9 cellular contexts compared by ENCODE assay signal in genomic region chr11:114058871-114059277, GRCh38. TPM values are rescaled to one million over a fixed set of nuclear protein-coding genes. Genes with fewer than 3 reads are reported as not detected.
DNase-seq lines count a peak whose midpoint lies in the region; ATAC-seq and FAIRE-seq lines count a peak whose summit lies in the region.
"Had no signal": no experiment of that assay in that cellular context is flagged by ENCODE, and none has a peak within 500 bp of the region (broad histone marks: within the 10 kb centered on the region; RNA-seq: fewer than 3 reads in every experiment).

No MANE protein-coding gene starts in this region.

- H3K9ac ChIP-seq in adipocyte (ENCODE audit: low read length) (peak overlapping the region; percentile 89), iPS-18a (ENCODE audit: low read length) (no peak overlapping the region), skeletal muscle satellite cell (ENCODE audit: low read depth, low read length) (peak overlapping the region; percentile 82)

- H3K4me2 ChIP-seq in skeletal muscle satellite cell (ENCODE audit: low read length), result peak overlapping the region; percentile 93

- H3K9me3 ChIP-seq in adipocyte (ENCODE audit: control insufficient read depth, low read length), result no peaks in the 10 kb centered on the region
- H3K9me3 ChIP-seq in iPS-18a (ENCODE audit: control insufficient read depth, low read depth, low read length), result no peaks in the 10 kb centered on the region
- no peaks in the 10 kb centered on the region for H3K9me3 ChIP-seq in skeletal muscle satellite cell (replicated peaks; ENCODE audit: low read length)

- H3K27ac ChIP-seq in iPS-18a (ENCODE audit: low read length), result no peak overlapping the region

- H3K27me3 ChIP-seq in adipocyte (replicated peaks; ENCODE audit: control insufficient read depth, insufficient read depth, low read length) (no peaks in the 10 kb centered on the region), iPS-18a (ENCODE audit: control insufficient read depth, insufficient read depth, low read length) (peaks cover 97% of the 10 kb centered on the region), skeletal muscle satellite cell (ENCODE audit: control insufficient read depth, insufficient read depth, low read length) (no peaks in the 10 kb centered on the region)

- DNase-seq in HCEC 1CT (peak; percentile 39), adipocyte (ENCODE audit: low read depth) (peak; percentile 43), urothelium cell line (ENCODE audit: low spot score) (no peak), hepatic stellate cell (ENCODE audit: low spot score) (no peak), GOT3 (lab: John Stamatoyannopoulos, UW) (no peak)

- no peak for FAIRE-seq in urothelium cell line (lab: Jason Lieb, UNC)

- H3K4me3 ChIP-seq in adipocyte (ENCODE audit: low read length) (peak overlapping the region; percentile 84), iPS-18a (ENCODE audit: low read length) (peak overlapping the region; percentile 57), skeletal muscle satellite cell (ENCODE audit: low read length) (peak overlapping the region; percentile 71)

- H3K4me1 ChIP-seq in adipocyte (ENCODE audit: control insufficient read depth, insufficient read depth, low read length), result peaks cover 38% of the 10 kb centered on the region
- peaks cover 26% of the 10 kb centered on the region for H3K4me1 ChIP-seq in iPS-18a (ENCODE audit: control insufficient read depth, low read depth, low read length)
- H3K4me1 ChIP-seq in skeletal muscle satellite cell (ENCODE audit: control insufficient read depth, insufficient read depth, low read length), result peaks cover 39% of the 10 kb centered on the region

- H3K36me3 ChIP-seq in adipocyte (ENCODE audit: control insufficient read depth, insufficient read depth, low read length, severe bottlenecking) (peaks cover 8% of the 10 kb centered on the region), iPS-18a (ENCODE audit: control insufficient read depth, low read depth, low read length) (no peaks in the 10 kb centered on the region), skeletal muscle satellite cell (ENCODE audit: insufficient read depth, low read length) (peaks cover 10% of the 10 kb centered on the region)

- no peak for ATAC-seq in HG02678 (IDR thresholded peaks at IDR 0.05; ENCODE audit: unreplicated experiment)

RNA-seq across cellular contexts. Expression of gene ZBTB16, which starts 0.6 kb away (rescaled TPM):
- total RNA-seq in skeletal muscle satellite cell (2012; rRNA removed), result 32.5 and 36.2 TPM in 2 replicates
- total RNA-seq: M059J had no signal

Comparison
In these comparisons a context has a peak if more than half of its experiments do, and no peak if none do; other contexts are left out.
1. DNase-seq: peak in HCEC 1CT (single experiment) and adipocyte (single experiment); none in urothelium cell line (single experiment), hepatic stellate cell (single experiment) and GOT3 (single experiment).
2. Peak in every context shown above with its lines, with median percentiles within 50 percentile points of each other: H3K4me3 ChIP-seq.